ENCODE assay signal across 8 cellular contexts in genomic region chr3:9779721-9780450, GRCh38. TPM values are rescaled to one million over a fixed set of nuclear protein-coding genes. Genes with fewer than 3 reads are reported as not detected.
A peak's percentile ranks its signal among the peaks of the same experiment; 100 is the strongest.
DNase-seq lines count a peak whose midpoint lies in the region; ATAC-seq and FAIRE-seq lines count a peak whose summit lies in the region.

No MANE protein-coding gene starts in this region.

- no peaks in the 10 kb centered on the region for H3K27me3 ChIP-seq in H7 (ENCODE audit: control insufficient read depth, insufficient read depth, low read length)

- H3K4me1 ChIP-seq in mesodermal cell (ENCODE audit: control insufficient read depth, insufficient read depth, low read length, poor library complexity, severe bottlenecking), result peaks cover 3% of the 10 kb centered on the region

- 91 to 94% methylated on average over 6 to 7 of the region's 7 CpGs for WGBS in mesodermal cell (ENCODE audit: insufficient coverage in 2 of 2), 2 experiments

- H3K27ac ChIP-seq in mesodermal cell (ENCODE audit: low read depth, low read length, severe bottlenecking), result peak overlapping the region; percentile 10

- H3K4me3 ChIP-seq in mesodermal cell (ENCODE audit: extremely low read depth, insufficient read depth, low read length, poor library complexity, severe bottlenecking) (no peak overlapping the region), H7 (ENCODE audit: insufficient read depth, low read depth, low read length) (no peak overlapping the region)

- ATAC-seq in HG03520 (IDR thresholded peaks at IDR 0.05; ENCODE audit: unreplicated experiment), result peak; percentile 43

- FAIRE-seq in urothelium cell line (lab: Jason Lieb, UNC), result no peak

- DNase-seq in stimulated activated CD4-positive, alpha-beta T cell treated with anti-CD3 and anti-CD28 coated beads, Interleukin-15, amount 100 ng/mL, for 24 hours, result peak; percentile 52
- no peak for DNase-seq in stimulated activated CD4-positive, alpha-beta T cell treated with anti-CD3 and anti-CD28 coated beads, Interleukin-2, amount 100 ng/mL, for 48 hours
- DNase-seq in activated CD8-positive, alpha-beta memory T cell treated with anti-CD3 and anti-CD28 coated beads, Interleukin-2, amount 50 U/mL, for 4 hours, result peak; percentile 29
- DNase-seq in DMS 273 (lab: John Stamatoyannopoulos, UW; ENCODE audit: unreplicated experiment) (no peak), urothelium cell line (ENCODE audit: low spot score) (no peak), H7 (no peak)

- H3K9me3 ChIP-seq in mesodermal cell (ENCODE audit: control insufficient read depth, low read length), result no peaks in the 10 kb centered on the region

- H3K36me3 ChIP-seq in mesodermal cell (ENCODE audit: control insufficient read depth, insufficient read depth, low read length), result peaks cover 41% of the 10 kb centered on the region
- H3K36me3 ChIP-seq in H7 (replicated peaks; ENCODE audit: control insufficient read depth, insufficient read depth, low read length), result peaks cover 14% of the 10 kb centered on the region

RNA-seq across cellular contexts. Expression of gene CAMK1, which starts 10.1 kb away (rescaled TPM):
- 14.9 TPM for polyA plus RNA-seq in mesodermal cell (2013, experiment 1 of 2)
- polyA plus RNA-seq in mesodermal cell (2013, experiment 2 of 2), result 11.6 TPM
- total RNA-seq in H7 (2014; rRNA removed; shearing (Covaris generic)), result 5.1 and 10.7 TPM in 2 replicates

RNA-seq across cellular contexts. Expression of gene TADA3, which starts 12.4 kb away (rescaled TPM):
- polyA plus RNA-seq in mesodermal cell (2013, experiment 1 of 2), result 86.4 TPM
- 69.4 TPM for polyA plus RNA-seq in mesodermal cell (2013, experiment 2 of 2)
- 76.0 and 79.6 TPM in 2 replicates for total RNA-seq in H7 (2014; rRNA removed; shearing (Covaris generic))

RNA-seq across cellular contexts. Expression of gene ARPC4, which starts 13.0 kb away (rescaled TPM):
- 125 TPM for polyA plus RNA-seq in mesodermal cell (2013, experiment 1 of 2)
- polyA plus RNA-seq in mesodermal cell (2013, experiment 2 of 2), result 108 TPM
- total RNA-seq in H7 (2014; rRNA removed; shearing (Covaris generic)), result 207 and 239 TPM in 2 replicates

RNA-seq across cellular contexts. Expression of gene OGG1, which starts 30.1 kb away (rescaled TPM):
- 20.2 TPM for polyA plus RNA-seq in mesodermal cell (2013, experiment 1 of 2)
- 20.5 TPM for polyA plus RNA-seq in mesodermal cell (2013, experiment 2 of 2)
- 17.7 and 29.3 TPM in 2 replicates for total RNA-seq in H7 (2014; rRNA removed; shearing (Covaris generic))

RNA-seq across cellular contexts. Expression of gene TTLL3, which starts 30.2 kb away (rescaled TPM):
- 29.2 TPM for polyA plus RNA-seq in mesodermal cell (2013, experiment 1 of 2)
- polyA plus RNA-seq in mesodermal cell (2013, experiment 2 of 2), result 26.3 TPM
- total RNA-seq in H7 (2014; rRNA removed; shearing (Covaris generic)), result 3.7 and 7.4 TPM in 2 replicates

Comparison
In these comparisons a context has a peak if more than half of its experiments do, and no peak if none do; other contexts are left out.
1. DNase-seq: peak in stimulated activated CD4-positive, alpha-beta T cell treated with anti-CD3 and anti-CD28 coated beads, Interleukin-15, amount 100 ng/mL, for 24 hours (single experiment) and activated CD8-positive, alpha-beta memory T cell treated with anti-CD3 and anti-CD28 coated beads, Interleukin-2, amount 50 U/mL, for 4 hours (single experiment); none in stimulated activated CD4-positive, alpha-beta T cell treated with anti-CD3 and anti-CD28 coated beads, Interleukin-2, amount 100 ng/mL, for 48 hours (0 of 2), DMS 273 (single experiment), urothelium cell line (single experiment) and H7 (single experiment).